Comparison of ENCODE assay signal across 25 cellular contexts in the genomic region with DNA sequence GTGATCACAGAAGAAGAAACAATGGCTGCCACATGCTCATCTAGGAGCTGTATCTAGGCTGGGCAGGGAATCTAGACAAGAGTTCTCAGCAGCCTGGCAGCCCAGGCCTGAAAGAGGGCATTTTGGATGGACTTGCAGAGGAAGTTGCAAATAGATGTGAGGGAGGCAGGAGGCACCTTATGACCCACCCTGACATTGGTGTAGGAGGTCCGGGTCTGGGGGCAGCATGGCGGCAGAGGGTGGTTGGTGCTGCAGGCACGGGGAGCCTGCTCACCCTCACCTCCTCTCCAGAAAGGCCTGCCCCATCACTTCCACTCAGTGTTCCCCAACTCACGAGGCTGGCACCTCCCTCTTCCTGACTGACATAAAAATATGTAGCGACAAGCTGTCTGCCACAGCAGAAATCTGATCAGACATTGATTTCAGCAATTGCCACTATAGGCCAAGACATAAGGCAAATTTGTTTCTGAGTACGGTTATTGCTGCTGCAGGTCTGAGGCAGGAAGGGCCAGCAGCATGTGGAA.
"Had no signal": no experiment of that assay in that cellular context is flagged by ENCODE, and none has a peak within 500 bp of the region (broad histone marks: within the 10 kb centered on the region; RNA-seq: fewer than 3 reads in every experiment).

No MANE protein-coding gene starts in this region.

- H3K9me3 ChIP-seq: adrenal gland, body of pancreas, SJCRH30 had no signal

- H3K9ac ChIP-seq: KMS-11 had no signal

- H3K4me1 ChIP-seq: adrenal gland, body of pancreas had no signal

- H3K4me2 ChIP-seq: KMS-11 had no signal

- H3K27ac Mint-ChIP-seq: activated CD4-positive, alpha-beta T cell treated with anti-CD3 and anti-CD28 coated beads for 36 hours; activated CD4-positive, alpha-beta T cell treated with anti-CD3 and anti-CD28 coated beads, Interleukin-2, amount 10 ng/mL, durations not matched to agents 7 days and 5 days; activated CD8-positive, alpha-beta T cell treated with anti-CD3 and anti-CD28 coated beads, Interleukin-2, amount 10 ng/mL, durations not matched to agents 7 days and 5 days; activated naive CD4-positive, alpha-beta T cell treated with anti-CD3 and anti-CD28 coated beads for 36 hours; activated naive CD4-positive, alpha-beta T cell treated with anti-CD3 and anti-CD28 coated beads, Interleukin-2, amount 50 U/mL, for 72 hours; activated T-cell treated with anti-CD3 and anti-CD28 coated beads, Interleukin-2, amount 50 U/mL, for 24 hours; activated T-helper 2 cell treated with anti-CD3 and anti-CD28 coated beads, Interferon-gamma antibody, Interleukin-2, Interleukin-4, amounts not matched to agents 10 μg/mL and 5 μg/mL and 100 μg/mL, durations not matched to agents 14 hours and 24 hours and 36 hours had no signal

- H3K9me3 Mint-ChIP-seq: activated CD4-positive, alpha-beta T cell treated with anti-CD3 and anti-CD28 coated beads, Interleukin-2, amount 10 ng/mL, durations not matched to agents 7 days and 5 days; activated naive CD4-positive, alpha-beta T cell treated with anti-CD3 and anti-CD28 coated beads for 36 hours; activated naive CD4-positive, alpha-beta T cell treated with anti-CD3 and anti-CD28 coated beads, Interleukin-2, amount 50 U/mL, for 72 hours; activated T-cell treated with anti-CD3 and anti-CD28 coated beads, Interleukin-2, amount 50 U/mL, for 24 hours; activated T-helper 2 cell treated with anti-CD3 and anti-CD28 coated beads, Interferon-gamma antibody, Interleukin-2, Interleukin-4, amounts not matched to agents 10 μg/mL and 5 μg/mL and 100 μg/mL, durations not matched to agents 14 hours and 24 hours and 36 hours had no signal

- ATAC-seq: activated CD4-positive, alpha-beta T cell treated with anti-CD3 and anti-CD28 coated beads for 36 hours; activated CD4-positive, CD25-positive, alpha-beta regulatory T cell treated with anti-CD3 and anti-CD28 coated beads, Interleukin-2, amount 50 U/mL, for 24 hours; activated CD8-positive, alpha-beta T cell treated with anti-CD3 and anti-CD28 coated beads, Interleukin-2, amount 10 ng/mL, durations not matched to agents 7 days and 5 days; activated naive CD4-positive, alpha-beta T cell treated with anti-CD3 and anti-CD28 coated beads, Interleukin-2, amount 50 U/mL, for 72 hours; body of pancreas; Panc1 had no signal

- DNase-seq: activated CD4-positive, alpha-beta T cell treated with anti-CD3 and anti-CD28 coated beads for 36 hours; activated CD4-positive, alpha-beta T cell treated with anti-CD3 and anti-CD28 coated beads, Interleukin-2, amount 10 ng/mL, durations not matched to agents 7 days and 5 days; activated CD4-positive, alpha-beta T cell treated with anti-CD3 and anti-CD28 coated beads, Interleukin-2, amount 50 U/mL, for 48 hours; activated CD8-positive, alpha-beta T cell treated with anti-CD3 and anti-CD28 coated beads, Interleukin-2, amount 10 ng/mL, durations not matched to agents 7 days and 5 days; activated gamma-delta T cell treated with Interleukin-2 at 50 U/mL for 16 hours; activated naive CD4-positive, alpha-beta T cell treated with anti-CD3 and anti-CD28 coated beads for 36 hours; activated T-cell treated with anti-CD3 and anti-CD28 coated beads, Interleukin-2, amount 50 U/mL, for 24 hours; body of pancreas; MM.1S; MV-4-11; NCI-H1092; NCI-H1436 treated with DMSO at 0.1 percent for 48 hours; NCI-H1694 treated with DMSO at 0.1 percent for 48 hours; NCI-H2029; NCI-H345; SHP77; SJCRH30; T1000 had no signal

- H3K27ac ChIP-seq: adrenal gland, body of pancreas, KMS-11, SJCRH30, SK-N-MC had no signal

- H3K4me1 Mint-ChIP-seq: activated CD4-positive, alpha-beta T cell treated with anti-CD3 and anti-CD28 coated beads, Interleukin-2, amount 10 ng/mL, durations not matched to agents 7 days and 5 days had no signal

- H3K4me3 ChIP-seq: adrenal gland, body of pancreas, SJCRH30, SK-N-MC had no signal

- H3K27me3 Mint-ChIP-seq: activated CD4-positive, alpha-beta T cell treated with anti-CD3 and anti-CD28 coated beads for 36 hours; activated CD4-positive, alpha-beta T cell treated with anti-CD3 and anti-CD28 coated beads, Interleukin-2, amount 10 ng/mL, durations not matched to agents 7 days and 5 days; activated T-cell treated with anti-CD3 and anti-CD28 coated beads, Interleukin-2, amount 50 U/mL, for 24 hours had no signal

- H3K27me3 ChIP-seq: adrenal gland, body of pancreas, SJCRH30 had no signal

- H3K36me3 Mint-ChIP-seq: activated naive CD4-positive, alpha-beta T cell treated with anti-CD3 and anti-CD28 coated beads, Interleukin-2, amount 50 U/mL, for 72 hours had no signal

- H3K4me3 Mint-ChIP-seq: activated CD4-positive, alpha-beta T cell treated with anti-CD3 and anti-CD28 coated beads for 36 hours; activated CD4-positive, alpha-beta T cell treated with anti-CD3 and anti-CD28 coated beads, Interleukin-2, amount 10 ng/mL, durations not matched to agents 7 days and 5 days; activated CD8-positive, alpha-beta T cell treated with anti-CD3 and anti-CD28 coated beads, Interleukin-2, amount 10 ng/mL, durations not matched to agents 7 days and 5 days; activated naive CD4-positive, alpha-beta T cell treated with anti-CD3 and anti-CD28 coated beads for 36 hours; activated T-cell treated with anti-CD3 and anti-CD28 coated beads, Interleukin-2, amount 50 U/mL, for 24 hours had no signal
